ENCODE assay signal across 25 cellular contexts in genomic region chr4:101910786-101911373, GRCh38.
"Had no signal": no experiment of that assay in that cellular context is flagged by ENCODE, and none has a peak within 500 bp of the region (broad histone marks: within the 10 kb centered on the region; RNA-seq: fewer than 3 reads in every experiment).

No MANE protein-coding gene starts in this region.

- H3K4me3 ChIP-seq: breast epithelium, SJCRH30, SK-N-MC had no signal

- H3K27ac ChIP-seq: breast epithelium, SJCRH30, SK-N-MC, WERI-Rb-1 had no signal

- H3K4me1 ChIP-seq: breast epithelium had no signal

- H3K36me3 ChIP-seq: breast epithelium, SJCRH30, WERI-Rb-1 had no signal

- H3K27me3 ChIP-seq: breast epithelium, SJCRH30 had no signal

- DNase-seq: activated CD4-positive, alpha-beta T cell treated with anti-CD3 and anti-CD28 coated beads, Interleukin-2, amount 10 ng/mL, durations not matched to agents 24 days and 14 days; activated CD4-positive, alpha-beta T cell treated with anti-CD3 and anti-CD28 coated beads, Interleukin-2, amount 50 U/mL, for 4 hours; activated CD8-positive, alpha-beta T cell treated with anti-CD3 and anti-CD28 coated beads for 36 hours; activated effector memory CD4-positive, alpha-beta T cell treated with anti-CD3 and anti-CD28 coated beads, Interleukin-2, amount 50 U/mL, for 16 hours; activated naive CD4-positive, alpha-beta T cell; activated naive CD4-positive, alpha-beta T cell treated with anti-CD3 and anti-CD28 coated beads, Interleukin-2, amount 50 U/mL, for 16 hours; activated naive CD8-positive, alpha-beta T cell treated with anti-CD3 and anti-CD28 coated beads for 36 hours; activated T-cell treated with anti-CD3 and anti-CD28 coated beads, Interleukin-2, amount 50 U/mL, for 1 hour; activated T-cell treated with anti-CD3 and anti-CD28 coated beads, Interleukin-2, amount 50 U/mL, for 72 hours; amniotic stem cell; aorta; Karpas-422; NCI-H1105; NCI-H187 treated with DMSO at 0.1 percent for 48 hours; NCI-H2081; NCI-H345; NCI-H82; SHP77; SJCRH30; T1000; WERI-Rb-1 had no signal

- ATAC-seq: activated CD8-positive, alpha-beta T cell treated with anti-CD3 and anti-CD28 coated beads for 36 hours; activated T-cell treated with anti-CD3 and anti-CD28 coated beads, Interleukin-2, amount 50 U/mL, for 72 hours; activated T-helper 17 cell treated with anti-CD3 and anti-CD28 coated beads, Interleukin-2, amount 50 U/mL, for 72 hours; Panc1 had no signal
